Comparison of ENCODE assay signal across 1 cellular context in the genomic region with DNA sequence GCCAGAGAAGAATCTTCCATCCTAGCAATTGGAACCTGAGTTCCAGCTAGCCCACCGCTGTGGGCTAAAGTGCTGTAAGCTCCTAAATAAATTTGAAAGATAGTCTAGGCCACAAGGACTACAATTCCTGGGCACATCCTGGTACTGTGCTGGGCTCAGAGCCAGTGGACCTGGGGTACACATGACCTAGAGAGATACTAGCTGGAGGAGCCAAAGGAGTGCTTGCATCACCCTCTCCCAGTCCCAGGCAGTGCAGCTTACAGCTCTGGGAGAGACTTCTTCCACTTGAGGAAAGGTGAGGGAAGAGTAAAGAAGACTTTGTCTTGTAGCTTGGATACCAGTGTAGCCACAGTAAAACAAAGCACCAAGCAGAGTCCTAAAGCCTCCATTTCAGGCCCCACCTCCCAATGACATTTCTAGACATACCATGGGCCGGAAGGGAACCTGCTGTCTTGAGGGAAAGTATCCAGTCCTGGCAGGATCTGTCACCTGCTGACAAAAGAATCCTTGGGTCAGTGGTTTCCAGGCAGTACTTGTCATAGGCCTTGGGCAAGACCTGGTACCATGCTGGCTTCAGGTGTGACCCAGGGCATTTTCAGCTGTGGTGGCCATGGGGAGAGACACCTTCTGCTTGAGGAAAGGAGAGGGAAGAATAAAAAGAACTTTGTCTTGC.
TF ChIP-seq lines count a peak whose summit lies in the region.

No MANE protein-coding gene starts in this region.

TF ChIP-seq in SK-N-SH treated with all-trans-retinoic acid at 6 μM for 48 hours, 23 proteins besides CTCF, POLR2A, EP300 and RAD21 (continued from another document):
- TF ChIP-seq, protein P1, sequence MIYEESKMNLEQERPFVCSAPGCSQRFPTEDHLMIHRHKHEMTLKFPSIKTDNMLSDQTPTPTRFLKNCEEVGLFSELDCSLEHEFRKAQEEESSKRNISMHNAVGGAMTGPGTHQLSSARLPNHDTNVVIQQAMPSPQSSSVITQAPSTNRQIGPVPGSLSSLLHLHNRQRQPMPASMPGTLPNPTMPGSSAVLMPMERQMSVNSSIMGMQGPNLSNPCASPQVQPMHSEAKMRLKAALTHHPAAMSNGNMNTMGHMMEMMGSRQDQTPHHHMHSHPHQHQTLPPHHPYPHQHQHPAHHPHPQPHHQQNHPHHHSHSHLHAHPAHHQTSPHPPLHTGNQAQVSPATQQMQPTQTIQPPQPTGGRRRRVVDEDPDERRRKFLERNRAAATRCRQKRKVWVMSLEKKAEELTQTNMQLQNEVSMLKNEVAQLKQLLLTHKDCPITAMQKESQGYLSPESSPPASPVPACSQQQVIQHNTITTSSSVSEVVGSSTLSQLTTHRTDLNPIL (CRISPR knock-in tag; IDR thresholded peaks at IDR 0.05; ENCODE audit: low read depth), result no peak
- TF ChIP-seq, protein P2, sequence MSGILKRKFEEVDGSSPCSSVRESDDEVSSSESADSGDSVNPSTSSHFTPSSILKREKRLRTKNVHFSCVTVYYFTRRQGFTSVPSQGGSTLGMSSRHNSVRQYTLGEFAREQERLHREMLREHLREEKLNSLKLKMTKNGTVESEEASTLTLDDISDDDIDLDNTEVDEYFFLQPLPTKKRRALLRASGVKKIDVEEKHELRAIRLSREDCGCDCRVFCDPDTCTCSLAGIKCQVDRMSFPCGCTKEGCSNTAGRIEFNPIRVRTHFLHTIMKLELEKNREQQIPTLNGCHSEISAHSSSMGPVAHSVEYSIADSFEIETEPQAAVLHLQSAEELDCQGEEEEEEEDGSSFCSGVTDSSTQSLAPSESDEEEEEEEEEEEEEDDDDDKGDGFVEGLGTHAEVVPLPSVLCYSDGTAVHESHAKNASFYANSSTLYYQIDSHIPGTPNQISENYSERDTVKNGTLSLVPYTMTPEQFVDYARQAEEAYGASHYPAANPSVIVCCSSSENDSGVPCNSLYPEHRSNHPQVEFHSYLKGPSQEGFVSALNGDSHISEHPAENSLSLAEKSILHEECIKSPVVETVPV (CRISPR knock-in tag; IDR thresholded peaks at IDR 0.05), result no peak
- peak; percentile 61; the same call in 1 of the 2 replicates for TF ChIP-seq ZNF8 (CRISPR knock-in tag; IDR thresholded peaks at IDR 0.05)
TF ChIP-seq in SK-N-SH treated with all-trans-retinoic acid at 6 μM for 48 hours: peak in this region for 1.
